Comparison of ENCODE assay signal across 9 cellular contexts in the genomic region with DNA sequence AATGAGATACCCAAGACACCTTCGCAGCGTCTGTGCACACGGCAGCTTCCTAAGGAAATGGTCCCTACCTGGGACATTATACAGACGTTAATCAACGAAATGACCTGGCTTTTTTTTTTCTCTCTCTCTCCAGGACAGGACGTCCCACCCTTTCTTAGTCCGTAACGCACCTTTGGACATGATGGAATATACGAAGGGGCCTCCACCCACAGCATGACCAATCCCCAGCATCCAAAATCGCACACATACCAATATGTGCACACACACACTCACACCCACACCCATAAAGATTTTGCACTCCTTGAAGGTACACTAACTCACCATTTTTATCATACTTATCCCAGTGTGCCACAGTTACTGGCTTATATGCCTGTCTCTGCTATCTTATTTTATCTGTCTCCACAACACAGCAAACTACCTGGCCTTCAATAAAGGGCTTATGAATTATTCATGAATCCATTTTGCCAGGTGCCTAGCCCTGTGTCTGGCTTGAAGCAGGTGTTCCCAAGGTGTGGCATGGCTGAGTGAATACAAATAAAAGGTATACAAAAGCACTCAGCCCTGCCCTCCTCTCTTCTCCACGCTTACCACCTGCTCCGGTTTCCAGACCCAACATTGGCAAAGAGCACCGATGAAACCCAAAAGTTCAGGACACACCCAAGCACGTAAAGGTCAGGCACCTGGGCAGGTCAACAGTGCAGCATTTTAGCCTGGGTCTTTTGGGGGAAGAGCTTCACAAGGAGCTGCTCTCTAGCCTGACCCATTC. TPM values are rescaled to one million over a fixed set of nuclear protein-coding genes. Genes with fewer than 3 reads are reported as not detected.
A peak's percentile ranks its signal among the peaks of the same experiment; 100 is the strongest.
DNase-seq lines count a peak whose midpoint lies in the region; ATAC-seq and TF ChIP-seq lines count a peak whose summit lies in the region.
"Had no signal": no experiment of that assay in that cellular context is flagged by ENCODE, and none has a peak within 500 bp of the region (broad histone marks: within the 10 kb centered on the region; RNA-seq: fewer than 3 reads in every experiment).

No MANE protein-coding gene starts in this region.

- TF ChIP-seq CTCF in uterus (IDR thresholded peaks at IDR 0.05) (no peak), lower leg skin (IDR thresholded peaks at IDR 0.05) (no peak)

- H3K36me3 Mint-ChIP-seq in activated naive CD4-positive, alpha-beta T cell treated with anti-CD3 and anti-CD28 coated beads for 36 hours (ENCODE audit: low read depth), result no peaks in the 10 kb centered on the region

- H3K4me1 ChIP-seq in SJSA1 (replicated peaks) (peaks cover 53% of the 10 kb centered on the region), uterus (peaks cover 15 to 17% of the 10 kb centered on the region in 2 donors)

- H3K27me3 Mint-ChIP-seq in activated naive CD4-positive, alpha-beta T cell treated with anti-CD3 and anti-CD28 coated beads for 36 hours (ENCODE audit: low read depth), result no peaks in the 10 kb centered on the region

- no peak overlapping the region for H3K4me3 Mint-ChIP-seq in activated naive CD4-positive, alpha-beta T cell treated with anti-CD3 and anti-CD28 coated beads for 36 hours
- H3K4me3 Mint-ChIP-seq: T-helper 2 cell treated with Interferon-gamma antibody and Interleukin-4, amounts not matched to agents 5 μg/mL and 100 μg/mL, for 36 hours had no signal

- intact Hi-C loops in activated naive CD4-positive, alpha-beta T cell treated with anti-CD3 and anti-CD28 coated beads for 36 hours (cut with micrococcal nuclease), result no loop called here
- intact Hi-C loops in left colon (cut with DNase I, micrococcal nuclease), result no loop called here
- intact Hi-C loops in uterus (cut with DNase I; ENCODE audit: low total_unique reads), result no loop called here
- intact Hi-C loops in lower leg skin (cut with DNase I; ENCODE audit: low total_unique reads), result no loop called here

- H3K36me3 ChIP-seq in SJSA1 (no peaks in the 10 kb centered on the region), uterus (no peaks in the 10 kb centered on the region)

- H3K27ac ChIP-seq in SJSA1, result peak overlapping the region; percentile 67
- peak overlapping the region; percentile 85 to 87 for H3K27ac ChIP-seq in uterus

- 44 to 60% methylated on average over 14 of the region's 14 CpGs for WGBS in lower leg skin, 2 donors

- CTCF ChIA-PET in activated naive CD4-positive, alpha-beta T cell treated with anti-CD3 and anti-CD28 coated beads for 36 hours (lab: Charles Lee), result interaction anchor here (1.5 kb wide), 1 partner anchor 17 kb away, joined by 4 read pairs; no protein-coding TSS in a partner anchor

- peak; percentile 40 for ATAC-seq in left colon

- peak overlapping the region; percentile 80 for H3K27ac Mint-ChIP-seq in activated naive CD4-positive, alpha-beta T cell treated with anti-CD3 and anti-CD28 coated beads for 36 hours

- no peak for TF ChIP-seq POLR2A in uterus (IDR thresholded peaks at IDR 0.05)
- no peak for TF ChIP-seq POLR2A in lower leg skin (IDR thresholded peaks at IDR 0.05)

- no peak for DNase-seq in activated naive CD4-positive, alpha-beta T cell treated with anti-CD3 and anti-CD28 coated beads for 36 hours
- DNase-seq in activated naive CD4-positive, alpha-beta T cell treated with anti-CD3 and anti-CD28 coated beads, Interleukin-2, amount 50 U/mL, for 16 hours, result no peak
- DNase-seq in SJSA1 (ENCODE audit: low read depth in 1 of 2, low spot score in 2 of 2), result no peak
- DNase-seq in left colon, result peak; percentile 60 to 75
- no peak for DNase-seq in uterus
- DNase-seq in midbrain (lab: John Stamatoyannopoulos, UW), result no peak
- DNase-seq in lower leg skin (ENCODE audit: low spot score in 2 of 2), result no peak
- no peak for DNase-seq in HuH-7.5 (ENCODE audit: low spot score)

- no peaks in the 10 kb centered on the region for H3K9me3 Mint-ChIP-seq in activated naive CD4-positive, alpha-beta T cell treated with anti-CD3 and anti-CD28 coated beads for 36 hours
- H3K9me3 Mint-ChIP-seq: T-helper 2 cell treated with Interferon-gamma antibody and Interleukin-4, amounts not matched to agents 5 μg/mL and 100 μg/mL, for 36 hours had no signal

- peaks cover 43% of the 10 kb centered on the region for H3K4me1 Mint-ChIP-seq in activated naive CD4-positive, alpha-beta T cell treated with anti-CD3 and anti-CD28 coated beads for 36 hours (ENCODE audit: low read depth)

- H3K9me3 ChIP-seq in SJSA1 (replicated peaks) (no peaks in the 10 kb centered on the region), uterus (no peaks in the 10 kb centered on the region)

- H3K4me3 ChIP-seq in SJSA1 (no peak overlapping the region), uterus (no peak overlapping the region), lower leg skin (ENCODE audit: low read depth, poor library complexity, severe bottlenecking) (no peak overlapping the region)

- H3K27me3 ChIP-seq in SJSA1 (replicated peaks), result no peaks in the 10 kb centered on the region
- no peaks in the 10 kb centered on the region for H3K27me3 ChIP-seq in uterus

RNA-seq across cellular contexts. Expression of gene SCNN1A, which starts 2.2 kb away (rescaled TPM):
- under 1 TPM; 0.20 to 0.67 TPM for total RNA-seq in activated naive CD4-positive, alpha-beta T cell treated with anti-CD3 and anti-CD28 coated beads for 36 hours
- 0.18 and 4.7 TPM in 2 replicates for total RNA-seq in SJSA1 (2014; rRNA removed; shearing (Covaris generic))
- total RNA-seq in left colon, result 100 to 1,000 TPM; 289 to 459 TPM
- total RNA-seq in uterus, result 10 to 100 TPM in 2 of 4 donors, 1 to 10 TPM in 2; 1.3 to 38.3 (median 7.3) TPM
- 100 to 1,000 TPM in 3 of 4 donors, 10 to 100 TPM in 1; 74.6 to 139 (median 119) TPM for total RNA-seq in lower leg skin

RNA-seq across cellular contexts. Expression of gene LTBR, which starts 10.8 kb away (rescaled TPM):
- total RNA-seq in activated naive CD4-positive, alpha-beta T cell treated with anti-CD3 and anti-CD28 coated beads for 36 hours, result 1 to 10 TPM; 2.1 to 3.1 TPM
- total RNA-seq in SJSA1 (2014; rRNA removed; shearing (Covaris generic)), result 102 and 106 TPM in 2 replicates
- total RNA-seq in left colon, result 100 to 1,000 TPM; 120 to 129 TPM
- total RNA-seq in uterus, result 100 to 1,000 TPM in 1 of 4 donors, 10 to 100 TPM in 3; 28.1 to 116 (median 83.5) TPM
- 100 to 1,000 TPM; 174 to 298 (median 196) TPM for total RNA-seq in lower leg skin

RNA-seq across cellular contexts. Expression of gene TNFRSF1A, which starts 31.3 kb away (rescaled TPM):
- 10 to 100 TPM; 38.1 to 41.3 TPM for total RNA-seq in activated naive CD4-positive, alpha-beta T cell treated with anti-CD3 and anti-CD28 coated beads for 36 hours
- 109 and 132 TPM in 2 replicates for total RNA-seq in SJSA1 (2014; rRNA removed; shearing (Covaris generic))
- total RNA-seq in left colon (100 to 1,000 TPM; 140 to 170 TPM), uterus (100 to 1,000 TPM in 3 of 4 donors, 10 to 100 TPM in 1; 71.8 to 297 (median 174) TPM), lower leg skin (100 to 1,000 TPM; 104 to 252 (median 186) TPM)

Comparison
In these comparisons a context has a peak if more than half of its experiments do, and no peak if none do; other contexts are left out.
1. DNase-seq: peak in left colon (2 of 2); none in activated naive CD4-positive, alpha-beta T cell treated with anti-CD3 and anti-CD28 coated beads for 36 hours (single experiment), activated naive CD4-positive, alpha-beta T cell treated with anti-CD3 and anti-CD28 coated beads, Interleukin-2, amount 50 U/mL, for 16 hours (single experiment), SJSA1 (0 of 2), uterus (0 of 2), midbrain (single experiment), lower leg skin (0 of 2) and HuH-7.5 (single experiment).
2. RNA of gene LTBR, which starts 10.8 kb away (total RNA-seq): 174 to 298 TPM in lower leg skin, 120 to 129 TPM in left colon, 102 to 106 TPM in SJSA1 and 28.1 to 116 TPM in uterus; 2.1 to 3.1 TPM in activated naive CD4-positive, alpha-beta T cell treated with anti-CD3 and anti-CD28 coated beads for 36 hours; every median in the first group is over 4 times any median in the second.